22 cellular contexts compared by ENCODE assay signal in the genomic region with DNA sequence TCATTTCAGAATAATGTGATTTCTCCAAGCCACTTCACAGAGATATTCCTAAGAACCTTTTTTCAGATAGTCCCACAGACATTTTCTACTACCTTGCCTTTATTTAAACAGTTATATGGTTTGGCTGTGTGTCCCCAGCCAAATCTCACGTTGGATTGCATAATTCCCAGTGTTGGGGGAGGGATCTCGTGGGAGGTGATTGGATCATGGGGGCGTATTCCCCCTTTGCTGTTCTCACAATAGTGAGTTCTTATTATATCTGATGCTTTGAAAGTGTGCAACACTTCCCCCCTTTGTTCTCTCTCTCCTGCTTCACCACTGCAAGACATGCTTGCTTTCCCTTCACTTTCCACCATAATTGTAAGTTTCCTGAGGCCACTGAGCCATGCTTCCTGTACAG.
"Had no signal": no experiment of that assay in that cellular context is flagged by ENCODE, and none has a peak within 500 bp of the region (broad histone marks: within the 10 kb centered on the region; RNA-seq: fewer than 3 reads in every experiment).

No MANE protein-coding gene starts in this region.

- H3K4me2 ChIP-seq: KMS-11, SK-N-SH had no signal

- H3K9me3 ChIP-seq: SK-N-SH had no signal

- H3K27ac ChIP-seq: HL-60, KMS-11, RWPE1 had no signal

- DNase-seq: Kasumi-1, MM.1S, NCI-H1092 treated with DMSO at 0.1 percent for 48 hours, NCI-H1436, NCI-H187, NCI-H2029, NCI-H2081 treated with DMSO at 0.1 percent for 48 hours, NCI-H2171, NCI-H226, NCI-H446, NCI-H510A, NCI-H524 treated with DMSO at 0.1 percent for 48 hours, NCI-H69, NCI-H774, PC-3, SHP77, SK-N-SH, SW 1271 had no signal

- H3K9ac ChIP-seq: KMS-11, SK-N-SH had no signal

- ATAC-seq: Panc1, PC-3 had no signal
